11 cellular contexts compared by ENCODE assay signal in genomic region chr1:161864577-161864976, GRCh38.
DNase-seq lines count a peak whose midpoint lies in the region; ATAC-seq and TF ChIP-seq lines count a peak whose summit lies in the region.
"Had no signal": no experiment of that assay in that cellular context is flagged by ENCODE, and none has a peak within 500 bp of the region (broad histone marks: within the 10 kb centered on the region; RNA-seq: fewer than 3 reads in every experiment).

No MANE protein-coding gene starts in this region.

- H3K36me3 ChIP-seq in A673 (ENCODE audit: insufficient read depth, low read length, poor library complexity, severe bottlenecking) (peaks cover 7% of the 10 kb centered on the region), brain microvascular endothelial cell (replicated peaks) (no peaks in the 10 kb centered on the region), transverse colon (peaks cover 0 to 29% (median 0%) of the 10 kb centered on the region in 4 donors), body of pancreas (replicated peaks in 1 of 2; ENCODE audit: insufficient read depth in 1 of 2, low read depth in 2 of 2) (peaks cover 7 to 9% of the 10 kb centered on the region in 2 donors)

- no TSS peak for BruUV-seq in A673 (replicated peaks; lab: Mats Ljungman, UMichigan)

- TF ChIP-seq POLR2A in transverse colon (IDR thresholded peaks at IDR 0.05): no peak
- no peak for TF ChIP-seq POLR2A in body of pancreas (IDR thresholded peaks at IDR 0.05)

- no peak for TF ChIP-seq EP300 in transverse colon (IDR thresholded peaks at IDR 0.05; ENCODE audit: low read depth)

- DNase-seq in A673 (ENCODE audit: low spot score): peak; percentile 33
- peak; percentile 30 for DNase-seq in HCEC 1CT
- peak; percentile 52 for DNase-seq in brain microvascular endothelial cell
- DNase-seq in inferior parietal cortex (ENCODE audit: extremely low spot score): peak; percentile 26
- no peak for DNase-seq in NCI-H1436 treated with DMSO at 0.1 percent for 48 hours (lab: John Stamatoyannopoulos, UW)
- DNase-seq in transverse colon: no peak
- no peak for DNase-seq in body of pancreas
- DNase-seq: activated CD4-positive, alpha-beta T cell treated with anti-CD3 and anti-CD28 coated beads, Interleukin-2, amount 50 U/mL, for 48 hours; naive B cell; NCI-H748 treated with DMSO at 0.1 percent for 48 hours had no signal

- POLR2A ChIA-PET in A673 (lab: Charles Lee; ENCODE audit: low non-redundant PET): no interaction called here

- in situ Hi-C loops in brain microvascular endothelial cell (cut with HindIII; ENCODE audit: low pct_ligation_motif_present, low sequenced_read_pairs) (loop anchor here (25.0 kb wide), 1 partner anchor 173 kb away; no protein-coding TSS in a partner anchor), transverse colon (cut with MboI; ENCODE audit: low pct_ligation_motif_present in 1 of 4, low pct_unique_long_range_greater_than_20kb in 1 of 4, low sequenced_read_pairs in 3 of 4) (no loop called here)

- H3K4me3 ChIP-seq in A673 (ENCODE audit: low read depth, low read length, poor library complexity, severe bottlenecking) (no peak overlapping the region), brain microvascular endothelial cell (ENCODE audit: low read depth, low read length) (no peak overlapping the region), transverse colon (no peak overlapping the region), body of pancreas (no peak overlapping the region)

- H3K27me3 ChIP-seq in A673 (replicated peaks; ENCODE audit: insufficient read depth, low read depth, low read length, poor library complexity): no peaks in the 10 kb centered on the region
- H3K27me3 ChIP-seq in brain microvascular endothelial cell (replicated peaks): no peaks in the 10 kb centered on the region
- H3K27me3 ChIP-seq in transverse colon: no peaks in the 10 kb centered on the region
- H3K27me3 ChIP-seq in body of pancreas: no peaks in the 10 kb centered on the region

- CTCF ChIA-PET in A673 (lab: Charles Lee): interaction anchor here (1.2 kb wide), 1 partner anchor 172 kb away, joined by 5 read pairs; no protein-coding TSS in a partner anchor

- H3K27ac ChIP-seq in A673 (ENCODE audit: low read depth, low read length, poor library complexity, severe bottlenecking) (no peak overlapping the region), brain microvascular endothelial cell (no peak overlapping the region), transverse colon (no peak overlapping the region), body of pancreas (no peak overlapping the region)

- H3K9me3 ChIP-seq in A673 (ENCODE audit: low read depth, low read length, poor library complexity, severe bottlenecking) (no peaks in the 10 kb centered on the region), transverse colon (no peaks in the 10 kb centered on the region), body of pancreas (no peaks in the 10 kb centered on the region)

- ATAC-seq in HG03469 (IDR thresholded peaks at IDR 0.05; ENCODE audit: unreplicated experiment): no peak
- ATAC-seq in body of pancreas: no peak

- WGBS in transverse colon (ENCODE audit: low coverage in 1 of 2), 2 donors: 86% methylated on average over 1 of the region's 1 CpG; no CpG with 5 or more reads in 1 of the 2 donors
- 91 to 92% methylated on average over 1 of the region's 1 CpG for WGBS in body of pancreas, 2 donors

- TF ChIP-seq CTCF in A673 (conservative IDR thresholded peaks at IDR 0.05; ENCODE audit: low read depth, low read length) (peak; percentile 54), brain microvascular endothelial cell (IDR thresholded peaks at IDR 0.05; ENCODE audit: low read depth, low read length, missing control alignments) (peak; percentile 72), transverse colon (IDR thresholded peaks at IDR 0.05) (peak in 2 of 5 experiments; percentile 7 to 20), body of pancreas (IDR thresholded peaks at IDR 0.05) (peak in 1 of 7 experiments; percentile 19)

- intact Hi-C loops in A673 (cut with micrococcal nuclease; ENCODE audit: unreplicated experiment) (no loop called here), transverse colon (cut with DNase I; ENCODE audit: low total_unique reads) (no loop called here), body of pancreas (cut with DNase I) (no loop called here)

- H3K4me1 ChIP-seq in A673 (ENCODE audit: insufficient read depth, low read length, poor library complexity, severe bottlenecking) (peaks cover 5% of the 10 kb centered on the region), transverse colon (no peaks in the 10 kb centered on the region), body of pancreas (no peaks in the 10 kb centered on the region)

Comparison
In these comparisons a context has a peak if more than half of its experiments do, and no peak if none do; other contexts are left out.
1. DNase-seq: peak in A673 (single experiment), HCEC 1CT (single experiment), brain microvascular endothelial cell (single experiment) and inferior parietal cortex (single experiment); none in NCI-H1436 treated with DMSO at 0.1 percent for 48 hours (single experiment), transverse colon (single experiment) and body of pancreas (0 of 4).